23 cellular contexts compared by ENCODE assay signal in genomic region chr12:28369483-28369882, GRCh38.
A peak's percentile ranks its signal among the peaks of the same experiment; 100 is the strongest.
DNase-seq lines count a peak whose midpoint lies in the region; ATAC-seq and TF ChIP-seq lines count a peak whose summit lies in the region.
"Had no signal": no experiment of that assay in that cellular context is flagged by ENCODE, and none has a peak within 500 bp of the region (broad histone marks: within the 10 kb centered on the region; RNA-seq: fewer than 3 reads in every experiment).

No MANE protein-coding gene starts in this region.

- H3K27ac ChIP-seq in DND-41 (ENCODE audit: low read length) (no peak overlapping the region), mesendoderm (ENCODE audit: low read depth, low read length) (no peak overlapping the region)
- H3K27ac ChIP-seq: 22Rv1, Peyer's patch had no signal

- H3K9ac ChIP-seq in DND-41 (ENCODE audit: low read depth, low read length) (no peak overlapping the region), mesendoderm (ENCODE audit: low read length) (no peak overlapping the region)

- no peak overlapping the region for H2AK5ac ChIP-seq in mesendoderm (ENCODE audit: low read length)

- H3K56ac ChIP-seq in mesendoderm (ENCODE audit: low read length) = no peak overlapping the region

- H3K4me2 ChIP-seq in DND-41 (ENCODE audit: insufficient read depth, low read length) (no peak overlapping the region), mesendoderm (ENCODE audit: low read length) (no peak overlapping the region)

- H3K23ac ChIP-seq in mesendoderm (ENCODE audit: low read length) = no peak overlapping the region

- H4K8ac ChIP-seq in mesendoderm (ENCODE audit: low read depth, low read length) = no peak overlapping the region

- no peak overlapping the region for H2BK120ac ChIP-seq in mesendoderm (ENCODE audit: low read depth, low read length)

- H3K4me3 Mint-ChIP-seq in osteocyte (ENCODE audit: unreplicated experiment) = no peak overlapping the region
- H3K4me3 Mint-ChIP-seq: CD14-positive monocyte; T-helper 1 cell treated with Interleukin-12 subunit alpha and Interleukin-12 subunit beta and Interleukin-4 antibody, amounts not matched to agents 30 μg/mL and 1 μg/mL, for 36 hours had no signal

- no peaks in the 10 kb centered on the region for H4K20me1 ChIP-seq in DND-41 (ENCODE audit: insufficient read depth, low read length)

- H3K9me3 Mint-ChIP-seq in osteocyte (ENCODE audit: unreplicated experiment) = peaks cover 50% of the 10 kb centered on the region

- peaks cover 50% of the 10 kb centered on the region for H3K36me3 Mint-ChIP-seq in osteocyte (ENCODE audit: unreplicated experiment)

- H3K27me3 Mint-ChIP-seq in osteocyte (ENCODE audit: unreplicated experiment) = no peaks in the 10 kb centered on the region

- H3K79me1 ChIP-seq in mesendoderm (ENCODE audit: low read length) = no peaks in the 10 kb centered on the region

- no peak overlapping the region for H4K5ac ChIP-seq in mesendoderm (ENCODE audit: low read length)

- no peaks in the 10 kb centered on the region for H3K4me1 Mint-ChIP-seq in osteocyte (ENCODE audit: unreplicated experiment)
- H3K4me1 Mint-ChIP-seq: CD14-positive monocyte had no signal

- H3K36me3 ChIP-seq in DND-41 (ENCODE audit: insufficient read depth, low read length) (peaks cover 46% of the 10 kb centered on the region), mesendoderm (ENCODE audit: control insufficient read depth, insufficient read depth, low read length) (no peaks in the 10 kb centered on the region)

- no peaks in the 10 kb centered on the region for H3K4me1 ChIP-seq in DND-41 (ENCODE audit: insufficient read depth, low read length)
- H3K4me1 ChIP-seq in mesendoderm (ENCODE audit: control insufficient read depth, low read depth, low read length) = no peaks in the 10 kb centered on the region
- H3K4me1 ChIP-seq: Peyer's patch had no signal

- no peak overlapping the region for H3K4ac ChIP-seq in mesendoderm (ENCODE audit: low read depth, low read length)

- H3K27me3 ChIP-seq in DND-41 (ENCODE audit: insufficient read depth, low read length, poor library complexity) (no peaks in the 10 kb centered on the region), mesendoderm (ENCODE audit: insufficient read depth, low read length, poor library complexity) (no peaks in the 10 kb centered on the region)
- H3K27me3 ChIP-seq: Peyer's patch had no signal

- H3K27ac Mint-ChIP-seq in osteocyte (ENCODE audit: unreplicated experiment) = no peak overlapping the region
- H3K27ac Mint-ChIP-seq: CD14-positive monocyte; T-helper 1 cell treated with Interleukin-12 subunit alpha and Interleukin-12 subunit beta and Interleukin-4 antibody, amounts not matched to agents 30 μg/mL and 1 μg/mL, for 36 hours had no signal

- no peak overlapping the region for H2BK15ac ChIP-seq in mesendoderm (replicated peaks; ENCODE audit: low read depth)

- WGBS in mesendoderm (ENCODE audit: extremely low coverage, insufficient coverage, low lambda C conversion rate) = no CpG with 5 or more reads among the region's 2 CpGs

- H2AFZ ChIP-seq in DND-41 (ENCODE audit: low read depth, low read length) = no peak overlapping the region

- DNase-seq in DMS53 (lab: John Stamatoyannopoulos, UW) = peak; percentile 50
- no peak for DNase-seq in DMS53 treated with DMSO at 0.1 percent for 48 hours (lab: John Stamatoyannopoulos, UW; ENCODE audit: unreplicated experiment)
- DNase-seq in DND-41 = peak; percentile 27
- DNase-seq in NB4 (ENCODE audit: low read depth) = peak; percentile 16
- DNase-seq in mesendoderm = peak; percentile 26
- DNase-seq in osteocyte (ENCODE audit: extremely low spot score, unreplicated experiment) = no peak
- DNase-seq in stimulated activated CD8-positive, alpha-beta memory T cell treated with anti-CD3 and anti-CD28 coated beads, Interleukin-4, amount 100 ng/mL, for 48 hours = no peak
- DNase-seq: AML-193; MM.1S; NCI-H1092 treated with DMSO at 0.1 percent for 48 hours; NCI-H1436 treated with DMSO at 0.1 percent for 48 hours; NCI-H1930; NCI-H345; NCI-H524; NCI-H774; NK-92 treated with Interleukin-12 subunit alpha and Interleukin-12 subunit beta, amount 100 ng/mL, for 24 hours; Peyer's patch had no signal

- TF ChIP-seq CTCF in DND-41 (IDR thresholded peaks at IDR 0.05; ENCODE audit: borderline replicate concordance, extremely low read depth, low read length, poor library complexity, severe bottlenecking) (no peak), NB4 (IDR thresholded peaks at IDR 0.05; ENCODE audit: low read depth, low read length) (no peak), osteocyte (IDR thresholded peaks at IDR 0.05) (no peak)

- peaks cover 40% of the 10 kb centered on the region for H3K9me3 ChIP-seq in DND-41 (ENCODE audit: insufficient read depth, low read length, severe bottlenecking)

- H3K79me2 ChIP-seq in DND-41 (ENCODE audit: insufficient read depth, low read length) (no peaks in the 10 kb centered on the region), mesendoderm (ENCODE audit: control insufficient read depth, insufficient read depth, low read length) (no peaks in the 10 kb centered on the region)

- no peak for ATAC-seq in DND-41 (ENCODE audit: insufficient read depth, low read depth)
- no peak for ATAC-seq in GM21619 (IDR thresholded peaks at IDR 0.05; ENCODE audit: unreplicated experiment)
- ATAC-seq: HCT116, Right ventricle myocardium inferior had no signal

- no peak overlapping the region for H3K18ac ChIP-seq in mesendoderm (ENCODE audit: low read length)

- H3K4me3 ChIP-seq in DND-41 (ENCODE audit: low read depth in 1 of 2, low read length in 2 of 2) (no peak overlapping the region), NB4 (ENCODE audit: low read depth, low read length) (no peak overlapping the region), mesendoderm (ENCODE audit: low read length) (no peak overlapping the region)
- H3K4me3 ChIP-seq: Peyer's patch had no signal

- TF ChIP-seq POLR2A in NB4 (IDR thresholded peaks at IDR 0.05; ENCODE audit: extremely low read depth, insufficient read length) = no peak

- H2BK5ac ChIP-seq in mesendoderm (ENCODE audit: low read length) = no peak overlapping the region

Comparison
In these comparisons a context has a peak if more than half of its experiments do, and no peak if none do; other contexts are left out.
1. DNase-seq: peak in DMS53 (single experiment), DND-41 (single experiment), NB4 (single experiment) and mesendoderm (single experiment); none in DMS53 treated with DMSO at 0.1 percent for 48 hours (single experiment), osteocyte (single experiment) and stimulated activated CD8-positive, alpha-beta memory T cell treated with anti-CD3 and anti-CD28 coated beads, Interleukin-4, amount 100 ng/mL, for 48 hours (single experiment).